In genomic region chr21:25963186-25963585, GRCh38 we compare ENCODE assay signal across 13 cellular contexts.
DNase-seq lines count a peak whose midpoint lies in the region; ATAC-seq and TF ChIP-seq lines count a peak whose summit lies in the region.
"Had no signal": no experiment of that assay in that cellular context is flagged by ENCODE, and none has a peak within 500 bp of the region (broad histone marks: within the 10 kb centered on the region; RNA-seq: fewer than 3 reads in every experiment).

No MANE protein-coding gene starts in this region.

- intact Hi-C loops in mucosa of descending colon (cut with DNase I, micrococcal nuclease) = no loop called here

- no peaks in the 10 kb centered on the region for H3K4me1 ChIP-seq in mucosa of descending colon (ENCODE audit: low read depth)

- no peaks in the 10 kb centered on the region for H3K36me3 ChIP-seq in mucosa of descending colon (ENCODE audit: low read depth)

- no peak for TF ChIP-seq POLR2A in GM18505 (IDR thresholded peaks at IDR 0.05; ENCODE audit: borderline replicate concordance, extremely low read depth, insufficient read depth, insufficient read length)

- peak overlapping the region; percentile 30 for H3K27ac ChIP-seq in caudate nucleus (ENCODE audit: low read depth, low read length)

- peak; percentile 92 for ATAC-seq in mucosa of descending colon
- ATAC-seq in GM18505 (IDR thresholded peaks at IDR 0.05; ENCODE audit: unreplicated experiment) = no peak
- ATAC-seq: stimulated activated naive CD8-positive, alpha-beta T cell treated with anti-CD3 and anti-CD28 coated beads, Interleukin-15, Interleukin-2, amounts not matched to agents 100 U/mL and 50 U/mL, for 24 hours had no signal

- DNase-seq in AG20443 (ENCODE audit: low spot score) (peak; percentile 10), LNCaP clone FGC (ENCODE audit: low read depth) (peak; percentile 32), caudate nucleus (lab: John Stamatoyannopoulos, UW) (peak in 2 of 61 donors; percentile 44 to 61), mucosa of descending colon (peak in 1 of 3 donors; percentile 41), cortex of kidney (lab: John Stamatoyannopoulos, UW) (no peak), D341Med (ENCODE audit: low spot score) (no peak)
- no peak for DNase-seq in stimulated activated CD4-positive, alpha-beta T cell treated with anti-CD3 and anti-CD28 coated beads, Interleukin-2, amount 100 ng/mL, for 24 hours
- DNase-seq: activated CD4-positive, alpha-beta T cell treated with anti-CD3 and anti-CD28 coated beads, Interleukin-2, amount 50 U/mL, for 4 hours; NCI-H1417 treated with DMSO at 0.1 percent for 48 hours; SHP77; stimulated activated naive CD8-positive, alpha-beta T cell treated with anti-CD3 and anti-CD28 coated beads, Interleukin-15, Interleukin-2, amounts not matched to agents 100 U/mL and 50 U/mL, for 24 hours had no signal

- H3K4me3 ChIP-seq in LNCaP clone FGC (ENCODE audit: low read depth, low read length) = no peak overlapping the region
- no peak overlapping the region for H3K4me3 ChIP-seq in mucosa of descending colon
- H3K4me3 ChIP-seq: BLaER1 had no signal

- no peak for TF ChIP-seq CTCF in LNCaP clone FGC (IDR thresholded peaks at IDR 0.05; ENCODE audit: control insufficient read depth, extremely low read depth, insufficient read depth)
- no peak for TF ChIP-seq CTCF in mucosa of descending colon (IDR thresholded peaks at IDR 0.05)

- no peaks in the 10 kb centered on the region for H3K9me3 ChIP-seq in mucosa of descending colon
- H3K9me3 ChIP-seq: BLaER1 had no signal

Comparison
In these comparisons a context has a peak if more than half of its experiments do, and no peak if none do; other contexts are left out.
1. DNase-seq: peak in AG20443 (single experiment) and LNCaP clone FGC (single experiment); none in cortex of kidney (single experiment), stimulated activated CD4-positive, alpha-beta T cell treated with anti-CD3 and anti-CD28 coated beads, Interleukin-2, amount 100 ng/mL, for 24 hours (0 of 2) and D341Med (single experiment).